Comparison of ENCODE assay signal across 8 cellular contexts in the genomic region with DNA sequence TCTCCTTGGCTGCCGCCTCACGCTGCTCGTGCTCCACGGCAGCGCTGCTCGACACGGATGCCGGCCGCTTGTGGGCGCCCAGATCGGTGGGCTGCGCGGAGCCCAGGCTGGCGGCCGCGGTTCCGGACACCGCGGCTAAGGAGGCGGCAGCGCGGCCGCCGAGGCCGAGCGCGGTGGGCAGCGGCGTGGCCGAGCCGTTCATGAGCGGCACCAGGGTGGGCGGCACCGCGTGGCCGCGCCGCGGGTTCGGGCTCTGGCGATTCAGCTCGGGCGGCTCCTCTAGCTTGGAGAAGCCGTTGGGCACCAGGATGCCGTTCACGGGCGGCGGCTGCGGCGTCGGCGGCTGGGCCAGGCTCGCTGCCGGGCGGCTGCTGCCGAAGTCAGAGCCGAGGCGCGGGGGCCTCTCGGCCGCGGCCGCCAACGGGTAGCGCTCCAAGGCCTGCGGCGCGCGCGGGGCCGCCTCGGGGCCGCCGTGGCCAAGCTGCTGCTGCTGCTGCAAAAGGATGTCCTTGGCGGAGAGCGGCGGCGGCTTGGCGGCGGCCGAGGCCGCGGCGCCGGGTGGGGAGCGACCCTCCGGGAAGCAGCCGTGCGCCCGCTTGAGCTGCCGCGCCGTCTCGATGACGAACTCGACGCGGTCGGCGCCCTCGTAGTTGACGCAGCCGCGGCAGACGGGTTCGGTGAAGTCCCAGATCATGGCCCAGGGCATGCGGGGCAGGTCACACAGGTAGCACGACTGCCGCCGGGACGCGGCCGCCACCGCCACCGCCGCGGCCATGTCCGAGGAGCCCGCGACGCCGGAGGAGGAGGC. TPM values are rescaled to one million over a fixed set of nuclear protein-coding genes. Genes with fewer than 3 reads are reported as not detected.
DNase-seq lines count a peak whose midpoint lies in the region; ATAC-seq, FAIRE-seq and TF ChIP-seq lines count a peak whose summit lies in the region.

No MANE protein-coding gene starts in this region.

- ATAC-seq in HepG2 (no peak), GM18873 (IDR thresholded peaks at IDR 0.05; ENCODE audit: low FRiP score, unreplicated experiment) (no peak)

- TF ChIP-seq CTCF in AG09309 (IDR thresholded peaks at IDR 0.05; ENCODE audit: control insufficient read depth, insufficient read depth, low read depth, low read length, missing control alignments) (no peak), HEK293 (tag by site-specific recombination; IDR thresholded peaks at IDR 0.05) (peak; percentile 6; the same call in 1 of the 2 replicates), VCaP (conservative IDR thresholded peaks at IDR 0.05) (no peak), cardiac fibroblast (IDR thresholded peaks at IDR 0.05; ENCODE audit: low read depth, low read length) (no peak), HepG2 (CRISPR knock-in tag; IDR thresholded peaks at IDR 0.05) (no peak)

- peak overlapping the region; percentile 85 for H3K4me2 ChIP-seq in HepG2 (ENCODE audit: low read depth, low read length)

- peaks cover 15 to 42% of the 10 kb centered on the region in 2 experiments for H3K36me3 ChIP-seq in HEK293 (ENCODE audit: control insufficient read depth in 2 of 2, insufficient read depth in 1 of 2, low read length in 2 of 2)
- H3K36me3 ChIP-seq in HepG2 (replicated peaks in 1 of 2; ENCODE audit: control insufficient read depth in 1 of 2, insufficient read depth in 2 of 2, low read length in 2 of 2): peaks cover 5 to 13% of the 10 kb centered on the region in 2 experiments

- intact Hi-C loops in HepG2 (cut with micrococcal nuclease; ENCODE audit: unreplicated experiment): loop anchor here (1.0 to 10.0 kb wide), 2 partner anchors 110 to 206 kb away; no protein-coding TSS in a partner anchor

- peaks cover 50% of the 10 kb centered on the region for H3K79me2 ChIP-seq in HepG2 (ENCODE audit: insufficient read depth, low read length)

- no peak for TF ChIP-seq RAD21 in HepG2 (CRISPR knock-in tag; IDR thresholded peaks at IDR 0.05)

- no peaks in the 10 kb centered on the region; a peak in 2 of 5 replicates for H3K27me3 ChIP-seq in HepG2 (ENCODE audit: control insufficient read depth in 1 of 2, insufficient read depth in 2 of 2, low read length in 2 of 2)

- WGBS in HepG2 (ENCODE audit: low lambda C conversion rate): 0% methylated on average over 13 of the region's 122 CpGs

- H3K4me3 ChIP-seq in AG09309 (ENCODE audit: control insufficient read depth, low read depth, low read length): peak overlapping the region; percentile 83
- H3K4me3 ChIP-seq in HEK293 (ENCODE audit: low read depth, low read length): peak overlapping the region; percentile 88
- H3K4me3 ChIP-seq in cardiac fibroblast (replicated peaks in 1 of 2; ENCODE audit: low read depth in 2 of 2, low read length in 2 of 2): peak overlapping the region; percentile 62 to 69
- H3K4me3 ChIP-seq in HepG2 (replicated peaks in 1 of 3; ENCODE audit: insufficient read depth in 1 of 3, low read depth in 2 of 3, low read length in 3 of 3): peak overlapping the region; percentile 87 to 91 (median 89); a peak in 5 of 6 replicates

- H3K9ac ChIP-seq in HepG2 (ENCODE audit: insufficient read depth, low read depth, low read length): peak overlapping the region; percentile 97

- TF ChIP-seq POLR2A in HepG2 (IDR thresholded peaks at IDR 0.05; ENCODE audit: insufficient read depth in 1 of 2, low read depth in 2 of 2, low read length in 2 of 2): peak in 1 of 2 experiments; percentile 82; a peak in 2 of 4 replicates

- H4K20me1 ChIP-seq in HepG2 (ENCODE audit: insufficient read depth, low read length): peaks cover 9% of the 10 kb centered on the region; the same call in 1 of the 2 replicates

- DNase-seq in AG09309 (ENCODE audit: low read depth) (no peak), cardiac fibroblast (ENCODE audit: low read depth in 2 of 2) (peak; percentile 50 to 69), HepG2 (ENCODE audit: low spot score) (no peak), NCI-H1092 (lab: John Stamatoyannopoulos, UW) (no peak)
- peak in 2 of 3 donors; percentile 48 to 57 for DNase-seq in stimulated activated CD4-positive, alpha-beta T cell treated with anti-CD3 and anti-CD28 coated beads, TNF-alpha, amount 100 ng/mL, for 1 hour (ENCODE audit: low read depth in 3 of 3, low spot score in 1 of 3)

- TF ChIP-seq EP300 in HepG2 (IDR thresholded peaks at IDR 0.05; ENCODE audit: low read depth in 2 of 2, low read length in 2 of 2): no peak
- TF ChIP-seq EP300 in HepG2 (CRISPR knock-in tag; IDR thresholded peaks at IDR 0.05; ENCODE audit: borderline replicate concordance): 0 out of 2 replicates have a peak, but pooled peaks have one; percentile 13

- H3K9me3 ChIP-seq in HEK293 (ENCODE audit: control insufficient read depth, insufficient read depth, low read depth, low read length) (no peaks in the 10 kb centered on the region), HepG2 (ENCODE audit: low read length) (no peaks in the 10 kb centered on the region)

- H3K27ac ChIP-seq in HEK293 (ENCODE audit: extremely low read depth, low read depth, low read length) (peak overlapping the region; percentile 99), VCaP (peak overlapping the region; percentile 99), HepG2 (ENCODE audit: extremely low read length, insufficient read depth, low read length) (peak overlapping the region; percentile 100)

- CTCF ChIA-PET in HEK293 (lab: Yijun Ruan, JAX): interaction anchor here (0.6 to 1.2 kb wide), 5 partner anchors 8 to 474 kb away, joined by 3 to 5 read pairs (median 3); no protein-coding TSS in a partner anchor
- CTCF ChIA-PET in HepG2 (lab: Yijun Ruan, JAX; ENCODE audit: low intra/inter-chr PET ratio, low total read pairs): no interaction called here

- no TSS peak for BruUV-seq in HepG2 (replicated peaks; lab: Mats Ljungman, UMichigan)

- no peak overlapping the region for H2AFZ ChIP-seq in HepG2 (ENCODE audit: low read length)

- FAIRE-seq in HepG2 (lab: Jason Lieb, UNC): no peak

- POLR2A ChIA-PET in HEK293 (lab: Yijun Ruan, JAX): interaction anchor here (0.6 to 6.7 kb wide), 8 partner anchors 8 to 475 kb away, joined by 3 to 135 read pairs (median 12); no protein-coding TSS in a partner anchor
- POLR2A ChIA-PET in HepG2 (lab: Yijun Ruan, JAX): interaction anchor here (1.0 to 9.7 kb wide), 15 partner anchors 10 to 474 kb away, joined by 3 to 1137 read pairs (median 106); no protein-coding TSS in a partner anchor

- H3K4me1 ChIP-seq in HEK293 (ENCODE audit: control insufficient read depth, insufficient read depth, low read length): peaks cover 30% of the 10 kb centered on the region
- H3K4me1 ChIP-seq in HepG2 (ENCODE audit: insufficient read depth, low read length): peaks cover 30% of the 10 kb centered on the region

- in situ Hi-C loops in HepG2 (cut with HindIII; ENCODE audit: extremely low pct_ligation_motif_present, low pct_unique_long_range_greater_than_20kb): no loop called here

TF ChIP-seq in HEK293, 187 proteins besides CTCF, POLR2A, EP300 and RAD21 (continues in another document):
- TF ChIP-seq ZIC2 (tag by site-specific recombination; IDR thresholded peaks at IDR 0.05): no peak
- no peak for TF ChIP-seq ZNF529 (tag by site-specific recombination; IDR thresholded peaks at IDR 0.05; ENCODE audit: insufficient replicate concordance)
- TF ChIP-seq ZNF266 (tag by site-specific recombination; IDR thresholded peaks at IDR 0.05; ENCODE audit: low read depth): no peak

TF ChIP-seq in HepG2, 621 proteins besides CTCF, POLR2A, EP300 and RAD21 (continues in another document):
- no peak for TF ChIP-seq ATF7-NPFF (CRISPR knock-in tag; IDR thresholded peaks at IDR 0.05; ENCODE audit: low read depth)
- TF ChIP-seq, protein P1, sequence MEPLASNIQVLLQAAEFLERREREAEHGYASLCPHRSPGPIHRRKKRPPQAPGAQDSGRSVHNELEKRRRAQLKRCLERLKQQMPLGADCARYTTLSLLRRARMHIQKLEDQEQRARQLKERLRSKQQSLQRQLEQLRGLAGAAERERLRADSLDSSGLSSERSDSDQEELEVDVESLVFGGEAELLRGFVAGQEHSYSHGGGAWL (CRISPR knock-in tag; IDR thresholded peaks at IDR 0.05): no peak
- no peak for TF ChIP-seq SIX4 (CRISPR knock-in tag; IDR thresholded peaks at IDR 0.05)
- TF ChIP-seq CHD2 (IDR thresholded peaks at IDR 0.05; ENCODE audit: low read depth, low read length): no peak
- TF ChIP-seq ZNF205 (CRISPR knock-in tag; IDR thresholded peaks at IDR 0.05): no peak

RNA-seq across cellular contexts. Expression of a gene that starts 1.1 kb away (rescaled TPM):
- 127 and 147 TPM in 2 replicates for total RNA-seq in HepG2 (2016; rRNA removed; fragmentation: Illumina TruSeq; extraction: Trizol)
- total RNA-seq in HepG2 (2016; cell fraction: cytosol; rRNA removed; fragmentation: Illumina TruSeq; extraction: Trizol; ENCODE audit: low read depth): 25.1 and 26.8 TPM in 2 replicates
- total RNA-seq in HepG2 (2016; cell fraction: insoluble cytoplasmic fraction; rRNA removed; fragmentation: Illumina TruSeq; extraction: Trizol): 104 and 154 TPM in 2 replicates
- total RNA-seq in HepG2 (2016; cell fraction: membrane; rRNA removed; fragmentation: Illumina TruSeq; extraction: Trizol): 85.2 and 85.5 TPM in 2 replicates
- 132 and 141 TPM in 2 replicates for total RNA-seq in HepG2 (2016; cell fraction: nucleus; rRNA removed; fragmentation: Illumina TruSeq; extraction: Trizol)
- polyA plus RNA-seq in HepG2 (2011; rRNA removed): 140 and 180 TPM in 2 replicates
- polyA plus RNA-seq in HepG2 (2011; cell fraction: cytosol; rRNA removed): 82.1 and 111 TPM in 2 replicates
- 491 and 557 TPM in 2 replicates for polyA plus RNA-seq in HepG2 (2011; cell fraction: nucleus; rRNA removed)
- polyA plus RNA-seq in HepG2 (2012): 136 and 153 TPM in 2 replicates
- polyA plus RNA-seq in HepG2 (2016; cell fraction: cytosol; fragmentation: Illumina TruSeq; extraction: Trizol; ENCODE audit: low read depth): 22.4 and 23.1 TPM in 2 replicates
- polyA plus RNA-seq in HepG2 (2016; cell fraction: insoluble cytoplasmic fraction; fragmentation: Illumina TruSeq; extraction: Trizol; ENCODE audit: low read depth): 127 and 168 TPM in 2 replicates
- 58.5 and 65.6 TPM in 2 replicates for polyA plus RNA-seq in HepG2 (2016; cell fraction: membrane; fragmentation: Illumina TruSeq; extraction: Trizol; ENCODE audit: low read depth)
- polyA plus RNA-seq in HepG2 (2016; cell fraction: nucleus; fragmentation: Illumina TruSeq; extraction: Trizol; ENCODE audit: insufficient read depth, low read depth): 293 and 322 TPM in 2 replicates
- 43.4 and 196 TPM in 2 replicates for polyA minus RNA-seq in HepG2 (2011; rRNA and poly(A)+ RNA removed; ENCODE audit: low replicate concordance)
- 155 and 170 TPM in 2 replicates for polyA minus RNA-seq in HepG2 (2011; cell fraction: cytosol; rRNA and poly(A)+ RNA removed)
- 115 and 118 TPM in 2 replicates for polyA minus RNA-seq in HepG2 (2011; cell fraction: nucleus; rRNA and poly(A)+ RNA removed)

Comparison
In these comparisons a context has a peak if more than half of its experiments do, and no peak if none do; other contexts are left out.
1. DNase-seq: peak in cardiac fibroblast (2 of 2) and stimulated activated CD4-positive, alpha-beta T cell treated with anti-CD3 and anti-CD28 coated beads, TNF-alpha, amount 100 ng/mL, for 1 hour (2 of 3); none in AG09309 (single experiment), HepG2 (single experiment) and NCI-H1092 (single experiment).
2. Peak in every context shown above with its lines, with median percentiles within 50 percentile points of each other: H3K4me3 ChIP-seq and H3K27ac ChIP-seq.